In the genomic region with DNA sequence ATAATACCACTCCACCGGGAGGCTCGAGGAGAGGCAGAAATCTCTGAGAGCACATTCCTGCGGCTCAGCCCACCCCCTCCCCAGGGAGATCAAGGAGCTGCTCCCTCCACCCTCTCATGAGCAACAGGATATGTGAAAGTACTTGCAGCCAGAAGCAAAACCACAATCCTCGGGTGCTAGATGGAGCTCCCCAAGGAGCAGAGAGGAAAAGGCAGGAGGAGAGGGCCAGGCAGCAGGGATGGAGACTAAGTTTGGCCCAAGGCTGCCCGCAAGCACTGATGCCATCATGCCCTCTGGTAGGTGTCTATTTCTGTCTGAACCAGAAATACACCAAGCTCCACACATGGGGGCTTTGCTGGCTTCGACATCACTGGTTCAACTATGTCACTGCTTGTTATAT, we compare ENCODE assay signal across 14 cellular contexts. TPM values are rescaled to one million over a fixed set of nuclear protein-coding genes. Genes with fewer than 3 reads are reported as not detected.
DNase-seq lines count a peak whose midpoint lies in the region; ATAC-seq and TF ChIP-seq lines count a peak whose summit lies in the region.
"Had no signal": no experiment of that assay in that cellular context is flagged by ENCODE, and none has a peak within 500 bp of the region (broad histone marks: within the 10 kb centered on the region; RNA-seq: fewer than 3 reads in every experiment).

No MANE protein-coding gene starts in this region.

- peak overlapping the region in 3 of 5 experiments; percentile 27 to 65 (median 44) for H3K27ac Mint-ChIP-seq in brain

- H3K9me3 Mint-ChIP-seq in brain = no peaks in the 10 kb centered on the region

- no peak for TF ChIP-seq CTCF in brain (conservative IDR thresholded peaks at IDR 0.05)

- H3K36me3 Mint-ChIP-seq in brain = peaks cover 16% of the 10 kb centered on the region

- H3K4me3 Mint-ChIP-seq in brain = no peak overlapping the region

- DNase-seq in Right ventricle myocardium superior = no peak
- DNase-seq in cardiac septum (ENCODE audit: low spot score) = no peak
- peak; percentile 73 for DNase-seq in islet precursor cell
- no peak for DNase-seq in GM19238 (ENCODE audit: insufficient read length, low spot score)
- DNase-seq: ACHN; activated CD4-positive, alpha-beta T cell treated with anti-CD3 and anti-CD28 coated beads for 48 hours; DMS79 treated with DMSO at 0.1 percent for 48 hours; NCI-H1092 treated with DMSO at 0.1 percent for 48 hours; stimulated activated CD4-positive, alpha-beta T cell treated with anti-CD3 and anti-CD28 coated beads, Interleukin-4, amount 100 ng/mL, for 24 hours had no signal

- intact Hi-C loops in Right ventricle myocardium superior (cut with DNase I) = no loop called here
- intact Hi-C loops in cardiac septum (cut with DNase I) = no loop called here

- peaks cover 3% of the 10 kb centered on the region for H3K27me3 Mint-ChIP-seq in brain

- peak; percentile 11 for ATAC-seq in Right ventricle myocardium superior (ENCODE audit: poor library complexity)
- no peak for ATAC-seq in GM21390 (IDR thresholded peaks at IDR 0.05; ENCODE audit: unreplicated experiment)
- no peak for ATAC-seq in GM18511 (IDR thresholded peaks at IDR 0.05; ENCODE audit: unreplicated experiment)
- no peak for ATAC-seq in GM19452 (IDR thresholded peaks at IDR 0.05; ENCODE audit: unreplicated experiment)
- ATAC-seq: gastroesophageal sphincter had no signal

- peaks cover 14% of the 10 kb centered on the region for H3K4me1 Mint-ChIP-seq in brain

RNA-seq across cellular contexts. Expression of a gene that starts 22.3 kb away (rescaled TPM):
- total RNA-seq in Right ventricle myocardium superior = 14.3 TPM
- total RNA-seq in cardiac septum = 19.6 TPM
- 19.0 TPM for polyA plus RNA-seq in brain (ENCODE audit: insufficient read depth, low read depth, low replicate concordance)

RNA-seq across cellular contexts. Expression of a gene that starts 36.7 kb away (rescaled TPM):
- total RNA-seq in Right ventricle myocardium superior (not detected), cardiac septum (not detected)
- polyA plus RNA-seq in brain (ENCODE audit: insufficient read depth, low read depth, low replicate concordance) = 0.29 TPM
